In the genomic region with DNA sequence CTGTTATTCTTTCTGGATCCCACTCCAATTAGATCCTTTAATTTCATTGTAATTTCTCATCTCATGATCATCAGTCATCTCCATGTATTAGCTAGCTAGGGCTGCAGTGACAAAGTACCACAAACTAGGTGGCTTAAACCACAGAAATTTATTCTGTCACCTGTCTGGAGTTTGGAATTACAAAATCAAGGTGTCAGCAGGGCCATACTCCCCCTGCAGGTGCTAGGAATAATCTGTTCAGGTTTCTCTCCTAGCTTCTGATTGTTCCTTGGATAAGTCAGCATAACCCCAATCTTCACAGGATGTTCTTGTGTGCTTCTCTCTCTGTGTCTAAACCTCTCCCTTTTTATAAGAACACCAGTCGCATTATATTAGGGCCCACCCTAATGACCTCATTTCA, we compare ENCODE assay signal across 1 cellular context.
TF ChIP-seq lines count a peak whose summit lies in the region.

No MANE protein-coding gene starts in this region.

TF ChIP-seq in K562, 482 proteins besides CTCF, POLR2A, EP300 and RAD21 (continued from another document):
- TF ChIP-seq, protein P1, sequence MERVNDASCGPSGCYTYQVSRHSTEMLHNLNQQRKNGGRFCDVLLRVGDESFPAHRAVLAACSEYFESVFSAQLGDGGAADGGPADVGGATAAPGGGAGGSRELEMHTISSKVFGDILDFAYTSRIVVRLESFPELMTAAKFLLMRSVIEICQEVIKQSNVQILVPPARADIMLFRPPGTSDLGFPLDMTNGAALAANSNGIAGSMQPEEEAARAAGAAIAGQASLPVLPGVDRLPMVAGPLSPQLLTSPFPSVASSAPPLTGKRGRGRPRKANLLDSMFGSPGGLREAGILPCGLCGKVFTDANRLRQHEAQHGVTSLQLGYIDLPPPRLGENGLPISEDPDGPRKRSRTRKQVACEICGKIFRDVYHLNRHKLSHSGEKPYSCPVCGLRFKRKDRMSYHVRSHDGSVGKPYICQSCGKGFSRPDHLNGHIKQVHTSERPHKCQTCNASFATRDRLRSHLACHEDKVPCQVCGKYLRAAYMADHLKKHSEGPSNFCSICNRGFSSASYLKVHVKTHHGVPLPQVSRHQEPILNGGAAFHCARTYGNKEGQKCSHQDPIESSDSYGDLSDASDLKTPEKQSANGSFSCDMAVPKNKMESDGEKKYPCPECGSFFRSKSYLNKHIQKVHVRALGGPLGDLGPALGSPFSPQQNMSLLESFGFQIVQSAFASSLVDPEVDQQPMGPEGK (CRISPR knock-in tag; IDR thresholded peaks at IDR 0.05; ENCODE audit: borderline replicate concordance) = no peak
- TF ChIP-seq TAF9B (IDR thresholded peaks at IDR 0.05; ENCODE audit: partially characterized antibody) (no peak), FOXA3 (CRISPR knock-in tag; conservative IDR thresholded peaks at IDR 0.05 in 1 of 2, IDR thresholded peaks at IDR 0.05 in 1 of 2) (no peak), MCM2 (IDR thresholded peaks at IDR 0.05; ENCODE audit: low read depth) (no peak), PRPF4 (IDR thresholded peaks at IDR 0.05; ENCODE audit: insufficient read depth, low read depth, low read length, poor library complexity, severe bottlenecking) (no peak), PHB (CRISPR knock-in tag; IDR thresholded peaks at IDR 0.05) (no peak), HDAC8 (tag; IDR thresholded peaks at IDR 0.05) (no peak), ZFP30 (CRISPR knock-in tag; IDR thresholded peaks at IDR 0.05; ENCODE audit: borderline replicate concordance) (no peak), ZNF57 (CRISPR knock-in tag; IDR thresholded peaks at IDR 0.05) (no peak), MTF1 (CRISPR knock-in tag; IDR thresholded peaks at IDR 0.05; ENCODE audit: borderline replicate concordance) (no peak), ZNF3 (CRISPR knock-in tag; IDR thresholded peaks at IDR 0.05) (no peak), BCOR (IDR thresholded peaks at IDR 0.05) (no peak), MECOM (CRISPR knock-in tag; IDR thresholded peaks at IDR 0.05) (no peak), DMBX1 (CRISPR knock-in tag; IDR thresholded peaks at IDR 0.05; ENCODE audit: borderline replicate concordance) (no peak), ZEB2 (IDR thresholded peaks at IDR 0.05) (no peak), GTF2E2 (tag; IDR thresholded peaks at IDR 0.05) (no peak)
- TF ChIP-seq, protein P2, sequence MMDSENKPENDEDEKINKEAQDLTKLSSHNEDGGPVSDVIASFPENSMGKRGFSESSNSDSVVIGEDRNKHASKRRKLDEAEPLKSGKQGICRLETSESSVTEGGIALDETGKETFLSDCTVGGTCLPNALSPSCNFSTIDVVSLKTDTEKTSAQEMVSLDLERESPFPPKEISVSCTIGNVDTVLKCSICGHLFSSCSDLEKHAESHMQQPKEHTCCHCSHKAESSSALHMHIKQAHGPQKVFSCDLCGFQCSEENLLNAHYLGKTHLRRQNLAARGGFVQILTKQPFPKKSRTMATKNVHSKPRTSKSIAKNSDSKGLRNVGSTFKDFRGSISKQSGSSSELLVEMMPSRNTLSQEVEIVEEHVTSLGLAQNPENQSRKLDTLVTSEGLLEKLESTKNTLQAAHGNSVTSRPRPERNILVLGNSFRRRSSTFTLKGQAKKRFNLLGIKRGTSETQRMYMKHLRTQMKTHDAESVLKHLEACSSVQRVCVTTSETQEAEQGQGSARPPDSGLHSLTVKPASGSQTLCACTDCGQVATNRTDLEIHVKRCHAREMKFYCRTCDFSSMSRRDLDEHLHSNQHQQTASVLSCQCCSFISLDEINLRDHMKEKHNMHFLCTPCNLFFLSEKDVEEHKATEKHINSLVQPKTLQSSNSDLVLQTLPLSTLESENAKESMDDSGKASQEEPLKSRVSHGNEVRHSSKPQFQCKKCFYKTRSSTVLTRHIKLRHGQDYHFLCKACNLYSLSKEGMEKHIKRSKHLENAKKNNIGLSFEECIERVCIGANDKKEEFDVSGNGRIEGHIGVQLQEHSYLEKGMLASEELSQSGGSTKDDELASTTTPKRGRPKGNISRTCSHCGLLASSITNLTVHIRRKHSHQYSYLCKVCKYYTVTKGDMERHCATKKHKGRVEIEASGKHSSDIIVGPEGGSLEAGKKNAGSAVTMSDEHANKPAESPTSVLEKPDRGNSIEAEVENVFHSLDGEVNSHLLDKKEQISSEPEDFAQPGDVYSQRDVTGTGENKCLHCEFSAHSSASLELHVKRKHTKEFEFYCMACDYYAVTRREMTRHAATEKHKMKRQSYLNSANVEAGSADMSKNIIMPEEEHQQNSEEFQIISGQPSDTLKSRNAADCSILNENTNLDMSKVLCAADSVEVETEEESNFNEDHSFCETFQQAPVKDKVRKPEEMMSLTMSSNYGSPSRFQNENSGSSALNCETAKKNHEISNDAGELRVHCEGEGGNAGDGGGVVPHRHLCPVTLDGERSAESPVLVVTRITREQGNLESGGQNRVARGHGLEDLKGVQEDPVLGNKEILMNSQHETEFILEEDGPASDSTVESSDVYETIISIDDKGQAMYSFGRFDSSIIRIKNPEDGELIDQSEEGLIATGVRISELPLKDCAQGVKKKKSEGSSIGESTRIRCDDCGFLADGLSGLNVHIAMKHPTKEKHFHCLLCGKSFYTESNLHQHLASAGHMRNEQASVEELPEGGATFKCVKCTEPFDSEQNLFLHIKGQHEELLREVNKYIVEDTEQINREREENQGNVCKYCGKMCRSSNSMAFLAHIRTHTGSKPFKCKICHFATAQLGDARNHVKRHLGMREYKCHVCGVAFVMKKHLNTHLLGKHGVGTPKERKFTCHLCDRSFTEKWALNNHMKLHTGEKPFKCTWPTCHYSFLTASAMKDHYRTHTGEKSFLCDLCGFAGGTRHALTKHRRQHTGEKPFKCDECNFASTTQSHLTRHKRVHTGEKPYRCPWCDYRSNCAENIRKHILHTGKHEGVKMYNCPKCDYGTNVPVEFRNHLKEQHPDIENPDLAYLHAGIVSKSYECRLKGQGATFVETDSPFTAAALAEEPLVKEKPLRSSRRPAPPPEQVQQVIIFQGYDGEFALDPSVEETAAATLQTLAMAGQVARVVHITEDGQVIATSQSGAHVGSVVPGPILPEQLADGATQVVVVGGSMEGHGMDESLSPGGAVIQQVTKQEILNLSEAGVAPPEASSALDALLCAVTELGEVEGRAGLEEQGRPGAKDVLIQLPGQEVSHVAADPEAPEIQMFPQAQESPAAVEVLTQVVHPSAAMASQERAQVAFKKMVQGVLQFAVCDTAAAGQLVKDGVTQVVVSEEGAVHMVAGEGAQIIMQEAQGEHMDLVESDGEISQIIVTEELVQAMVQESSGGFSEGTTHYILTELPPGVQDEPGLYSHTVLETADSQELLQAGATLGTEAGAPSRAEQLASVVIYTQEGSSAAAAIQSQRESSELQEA (IDR thresholded peaks at IDR 0.05; ENCODE audit: low read depth) = no peak
